ENCODE assay signal across 1 cellular context in genomic region chr7:94781236-94781635, GRCh38.
TF ChIP-seq lines count a peak whose summit lies in the region.

No MANE protein-coding gene starts in this region.

TF ChIP-seq in GM23338, 12 proteins besides CTCF, POLR2A, EP300 and RAD21 (continued from another document):
- TF ChIP-seq STAT1 (IDR thresholded peaks at IDR 0.05; ENCODE audit: unreplicated experiment) (no peak), ZNF114 (CRISPR knock-in tag; IDR thresholded peaks at IDR 0.05) (no peak), ZNF462 (CRISPR knock-in tag; IDR thresholded peaks at IDR 0.05) (no peak)
